Comparison of ENCODE assay signal across 14 cellular contexts in the genomic region with DNA sequence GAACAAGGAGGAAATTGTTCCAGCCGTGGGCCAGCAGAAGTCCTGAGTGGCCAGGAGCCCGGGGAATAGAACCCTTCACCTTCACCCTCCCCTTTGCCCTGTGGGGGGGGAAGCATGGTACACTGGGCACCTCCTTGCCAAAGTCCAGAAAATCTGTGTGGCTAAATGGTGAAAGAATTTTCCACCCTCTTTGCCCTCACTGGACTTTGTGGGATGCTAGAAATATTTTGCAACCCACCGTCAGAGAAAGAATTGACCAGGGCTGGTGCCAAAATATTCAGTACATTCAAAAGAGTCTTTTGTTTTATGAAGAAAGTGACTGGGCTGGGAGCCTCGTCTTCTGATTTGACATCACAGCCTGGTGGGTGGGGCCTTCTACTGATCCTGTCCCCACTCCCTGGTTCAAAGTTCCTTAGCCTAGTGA. TPM values are rescaled to one million over a fixed set of nuclear protein-coding genes. Genes with fewer than 3 reads are reported as not detected.
DNase-seq lines count a peak whose midpoint lies in the region; ATAC-seq and TF ChIP-seq lines count a peak whose summit lies in the region.
"Had no signal": no experiment of that assay in that cellular context is flagged by ENCODE, and none has a peak within 500 bp of the region (broad histone marks: within the 10 kb centered on the region; RNA-seq: fewer than 3 reads in every experiment).

No MANE protein-coding gene starts in this region.

- peaks cover 0 to 20% of the 10 kb centered on the region in 2 donors for H3K4me1 ChIP-seq in adrenal gland (replicated peaks in 1 of 2)
- peaks cover 0 to 70% (median 23%) of the 10 kb centered on the region in 12 donors for H3K4me1 ChIP-seq in heart left ventricle
- no peaks in the 10 kb centered on the region for H3K4me1 ChIP-seq in prostate gland (replicated peaks)
- no peaks in the 10 kb centered on the region for H3K4me1 ChIP-seq in CD4-positive, alpha-beta memory T cell (ENCODE audit: insufficient read depth, low read length)

- no peak for TF ChIP-seq CTCF in adrenal gland (IDR thresholded peaks at IDR 0.05)
- no peak for TF ChIP-seq CTCF in heart left ventricle (IDR thresholded peaks at IDR 0.05)
- no peak for TF ChIP-seq CTCF in prostate gland (IDR thresholded peaks at IDR 0.05)

- no peak overlapping the region for H3K4me3 Mint-ChIP-seq in CD4-positive, alpha-beta memory T cell
- H3K4me3 Mint-ChIP-seq: immature natural killer cell had no signal

- WGBS in adrenal gland, 4 donors: 45 to 64% (median 60%) methylated on average over 4 of the region's 4 CpGs
- 40 to 53% (median 44%) methylated on average over 4 of the region's 4 CpGs for whole genome bisulfite sequencing in heart left ventricle, 4 donors
- WGBS in prostate gland: 32% methylated on average over 4 of the region's 4 CpGs

- H3K27me3 ChIP-seq in adrenal gland: no peaks in the 10 kb centered on the region
- H3K27me3 ChIP-seq in heart left ventricle: peaks cover 0 to 31% (median 0%) of the 10 kb centered on the region in 9 donors
- no peaks in the 10 kb centered on the region for H3K27me3 ChIP-seq in prostate gland (replicated peaks; ENCODE audit: insufficient read depth)
- no peaks in the 10 kb centered on the region for H3K27me3 ChIP-seq in CD4-positive, alpha-beta memory T cell (ENCODE audit: insufficient read depth, low read length)

- intact Hi-C loops in adrenal gland (cut with DNase I): no loop called here
- intact Hi-C loops in heart left ventricle (cut with DNase I): loop anchor here in 3 of 10 donors (5.0 kb wide), 2 partner anchors 52 to 57 kb away; no protein-coding TSS in a partner anchor
- intact Hi-C loops in prostate gland (cut with DNase I): no loop called here
- intact Hi-C loops in CD4-positive, alpha-beta memory T cell (cut with micrococcal nuclease): no loop called here

- peak in 2 of 4 donors; percentile 21 to 55 for ATAC-seq in heart left ventricle
- no peak for ATAC-seq in HG03520 (IDR thresholded peaks at IDR 0.05; ENCODE audit: unreplicated experiment)

- H3K27ac ChIP-seq in adrenal gland (peak overlapping the region in 2 of 5 donors; percentile 64 to 88), heart left ventricle (peak overlapping the region in 10 of 12 donors; percentile 12 to 75 (median 54)), prostate gland (peak overlapping the region; percentile 11 to 46)
- H3K27ac ChIP-seq in CD4-positive, alpha-beta memory T cell (ENCODE audit: low read depth, low read length): no peak overlapping the region
- H3K27ac ChIP-seq: C4-2B had no signal

- no peaks in the 10 kb centered on the region for H3K9me3 Mint-ChIP-seq in CD4-positive, alpha-beta memory T cell

- H3K4me3 ChIP-seq in adrenal gland (no peak overlapping the region), heart left ventricle (peak overlapping the region in 4 of 12 donors; percentile 7 to 31 (median 16)), prostate gland (no peak overlapping the region)
- H3K4me3 ChIP-seq in CD4-positive, alpha-beta memory T cell (ENCODE audit: low read length in 2 of 2): no peak overlapping the region

- no peaks in the 10 kb centered on the region for H3K4me1 Mint-ChIP-seq in CD4-positive, alpha-beta memory T cell
- H3K4me1 Mint-ChIP-seq: immature natural killer cell had no signal

- CTCF ChIA-PET in CD4-positive, alpha-beta memory T cell (lab: Charles Lee; ENCODE audit: partially characterized antibody): no interaction called here

- POLR2A ChIA-PET in CD4-positive, alpha-beta memory T cell (lab: Charles Lee; ENCODE audit: partially characterized antibody): no interaction called here

- H3K27me3 Mint-ChIP-seq in CD4-positive, alpha-beta memory T cell: peaks cover 7 to 11% of the 10 kb centered on the region in 2 donors

- no peak overlapping the region for H3K27ac Mint-ChIP-seq in CD4-positive, alpha-beta memory T cell
- H3K27ac Mint-ChIP-seq: immature natural killer cell had no signal

- H3K36me3 ChIP-seq in adrenal gland (replicated peaks in 1 of 2) (no peaks in the 10 kb centered on the region), heart left ventricle (no peaks in the 10 kb centered on the region), prostate gland (no peaks in the 10 kb centered on the region)
- no peaks in the 10 kb centered on the region for H3K36me3 ChIP-seq in CD4-positive, alpha-beta memory T cell (ENCODE audit: insufficient read depth, low read length)

- H3K36me3 Mint-ChIP-seq in CD4-positive, alpha-beta memory T cell: no peaks in the 10 kb centered on the region
- H3K36me3 Mint-ChIP-seq: immature natural killer cell had no signal

- TF ChIP-seq POLR2A in adrenal gland (IDR thresholded peaks at IDR 0.05) (no peak), heart left ventricle (IDR thresholded peaks at IDR 0.05) (no peak), prostate gland (IDR thresholded peaks at IDR 0.05) (no peak)

- H3K9me3 ChIP-seq in adrenal gland (replicated peaks in 1 of 3): no peaks in the 10 kb centered on the region
- no peaks in the 10 kb centered on the region for H3K9me3 ChIP-seq in heart left ventricle
- no peaks in the 10 kb centered on the region for H3K9me3 ChIP-seq in prostate gland
- H3K9me3 ChIP-seq in CD4-positive, alpha-beta memory T cell (ENCODE audit: control insufficient read depth in 1 of 2, low read length in 2 of 2): no peaks in the 10 kb centered on the region

- DNase-seq in AG08395 (ENCODE audit: low spot score) (peak; percentile 72), adrenal gland (peak in 5 of 7 donors; percentile 20 to 79 (median 47)), heart left ventricle (peak in 3 of 5 donors; percentile 46 to 57 (median 53)), prostate gland (ENCODE audit: low spot score) (no peak), ecto neural progenitor cell (ENCODE audit: low spot score) (no peak), OCI-M2 (lab: John Stamatoyannopoulos, UW; ENCODE audit: unreplicated experiment) (no peak)
- no peak for DNase-seq in CD4-positive, alpha-beta memory T cell
- DNase-seq: activated effector memory CD4-positive, alpha-beta T cell treated with Interleukin-2 at 50 U/mL for 16 hours; effector CD4-positive, alpha-beta T cell; immature natural killer cell; NCI-H2171; occipital lobe had no signal

RNA-seq across cellular contexts. Expression of a gene that starts 14.6 kb away (rescaled TPM):
- 10 to 100 TPM; 31.2 to 76.7 (median 49.5) TPM for total RNA-seq in adrenal gland
- 10 to 100 TPM; 15.0 to 56.2 (median 24.6) TPM for polyA plus RNA-seq in adrenal gland
- 10 to 100 TPM in 5 of 9 donors, 1 to 10 TPM in 4; 2.5 to 14.6 (median 10.3) TPM for total RNA-seq in heart left ventricle
- polyA plus RNA-seq in heart left ventricle: 10 to 100 TPM in 1 of 2 donors, 1 to 10 TPM in 1; 2.7 to 14.6 TPM
- total RNA-seq in prostate gland: 10 to 100 TPM in 1 of 2 donors, 1 to 10 TPM in 1; 3.7 to 13.2 TPM
- total RNA-seq in CD4-positive, alpha-beta memory T cell: not detected
- polyA plus RNA-seq in CD4-positive, alpha-beta memory T cell: not detected
- polyA plus RNA-seq: immature natural killer cell had no signal

Comparison
In these comparisons a context has a peak if more than half of its experiments do, and no peak if none do; other contexts are left out.
1. DNase-seq: peak in AG08395 (single experiment), adrenal gland (5 of 7) and heart left ventricle (3 of 5); none in prostate gland (single experiment), ecto neural progenitor cell (single experiment), CD4-positive, alpha-beta memory T cell (0 of 5) and OCI-M2 (single experiment).